ENCODE assay signal across 8 cellular contexts in genomic region chrX:71095555-71095970, GRCh38. TPM values are rescaled to one million over a fixed set of nuclear protein-coding genes. Genes with fewer than 3 reads are reported as not detected.
DNase-seq lines count a peak whose midpoint lies in the region; ATAC-seq and TF ChIP-seq lines count a peak whose summit lies in the region.

TSS of gene FOXO4 (plus strand) at chrX:71095851. CDS start at chrX:71096529, 678 bp downstream.

- no peaks in the 10 kb centered on the region for H3K9me3 Mint-ChIP-seq in Caco-2 (ENCODE audit: unreplicated experiment)

- no peaks in the 10 kb centered on the region for H3K27me3 Mint-ChIP-seq in Caco-2 (ENCODE audit: insufficient read depth, unreplicated experiment)

- H3K27me3 ChIP-seq in Caco-2 (replicated peaks; ENCODE audit: control insufficient read depth, insufficient read depth, low read length) (no peaks in the 10 kb centered on the region), OCI-LY1 (ENCODE audit: insufficient read depth, low read length) (no peaks in the 10 kb centered on the region)

- no peak within 1 kb of the TSS for H2AFZ ChIP-seq in OCI-LY1 (ENCODE audit: low read length)

- H3K4me3 ChIP-seq in Caco-2 (ENCODE audit: low read depth, low read length) (peak within 1 kb of the TSS; percentile 66), OCI-LY1 (ENCODE audit: low read depth, low read length, poor library complexity, severe bottlenecking) (peak within 1 kb of the TSS; percentile 69), epithelial cell of esophagus (ENCODE audit: low read length) (peak within 1 kb of the TSS; percentile 62)

- no peaks in the 10 kb centered on the region for H3F3A ChIP-seq in OCI-LY1 (ENCODE audit: insufficient read depth, low read length)

- H3K4me3 Mint-ChIP-seq in Caco-2 (ENCODE audit: unreplicated experiment) = peak within 1 kb of the TSS; percentile 91

- H3K27ac Mint-ChIP-seq in Caco-2 (ENCODE audit: unreplicated experiment) = peak within 1 kb of the TSS; percentile 57

- H3K4me1 ChIP-seq in Caco-2 (no peaks in the 10 kb centered on the region), OCI-LY1 (ENCODE audit: insufficient read depth, low read length, severe bottlenecking) (peaks cover 16% of the 10 kb centered on the region)

- TF ChIP-seq CTCF in Caco-2 (IDR thresholded peaks at IDR 0.05; ENCODE audit: insufficient read depth in 1 of 2, low read depth in 1 of 2, low read length in 1 of 2, severe bottlenecking in 1 of 2, unreplicated experiment in 1 of 2) = no peak
- no peak for TF ChIP-seq CTCF in OCI-LY1 (IDR thresholded peaks at IDR 0.05; ENCODE audit: low read length)
- no peak for TF ChIP-seq CTCF in epithelial cell of esophagus (IDR thresholded peaks at IDR 0.05; ENCODE audit: insufficient read depth, low read depth, low read length, missing control alignments)

- peak within 1 kb of the TSS; percentile 67 for H3K9ac ChIP-seq in OCI-LY1 (ENCODE audit: low read length)

- peak; percentile 85 for ATAC-seq in GM21447 (IDR thresholded peaks at IDR 0.05; ENCODE audit: unreplicated experiment)

- no peak within 1 kb of the TSS for H3K27ac ChIP-seq in OCI-LY1 (ENCODE audit: low read depth, low read length, poor library complexity, severe bottlenecking)

- DNase-seq in Caco-2 = peak; percentile 87 to 88
- peak; percentile 88 for DNase-seq in HuH-7 (ENCODE audit: low spot score)
- peak; percentile 78 for DNase-seq in activated T-cell treated with anti-CD3 and anti-CD28 coated beads for 1 hour (ENCODE audit: low read depth)
- DNase-seq in epithelial cell of esophagus (ENCODE audit: low read depth) = peak; percentile 83
- DNase-seq in mucosa of gallbladder (ENCODE audit: low spot score) = peak; percentile 92
- DNase-seq in stimulated activated CD8-positive, alpha-beta memory T cell treated with anti-CD3 and anti-CD28 coated beads, Interleukin-4, amount 100 ng/mL, for 24 hours (ENCODE audit: low read depth) = peak; percentile 84

- intact Hi-C loops in Caco-2 (cut with micrococcal nuclease; ENCODE audit: unreplicated experiment) = loop anchor here (10.0 kb wide), 1 partner anchor 101 kb away; no protein-coding TSS in a partner anchor

- peak within 1 kb of the TSS; percentile 72 for H3K4me2 ChIP-seq in OCI-LY1 (ENCODE audit: low read length)

- BruUV-seq in Caco-2 (replicated peaks; lab: Mats Ljungman, UMichigan) = no TSS peak

- no peaks in the 10 kb centered on the region for H4K20me1 ChIP-seq in OCI-LY1 (ENCODE audit: insufficient read depth, low read length)

- CTCF ChIA-PET in Caco-2 (lab: Charles Lee) = interaction anchor here (0.9 kb wide), 1 partner anchor 28 kb away, joined by 3 read pairs; the partner anchor contains the start of gene SNX12

- POLR2A ChIA-PET in Caco-2 (lab: Charles Lee) = no interaction called here

- H3K9me2 ChIP-seq in OCI-LY1 (ENCODE audit: low read depth, low read length) = no peaks in the 10 kb centered on the region

- H3K4me1 Mint-ChIP-seq in Caco-2 (ENCODE audit: low read depth, unreplicated experiment) = no peaks in the 10 kb centered on the region

- no peaks in the 10 kb centered on the region for H3K36me3 Mint-ChIP-seq in Caco-2 (ENCODE audit: insufficient read depth, unreplicated experiment)

- H3K9me3 ChIP-seq in Caco-2 = no peaks in the 10 kb centered on the region
- H3K9me3 ChIP-seq in OCI-LY1 (ENCODE audit: low read length) = no peaks in the 10 kb centered on the region

- no peaks in the 10 kb centered on the region for H3K36me3 ChIP-seq in Caco-2 (ENCODE audit: control insufficient read depth, insufficient read depth, low read length)
- H3K36me3 ChIP-seq in OCI-LY1 (ENCODE audit: insufficient read depth, low read length) = no peaks in the 10 kb centered on the region

- H3K79me2 ChIP-seq in OCI-LY1 (ENCODE audit: insufficient read depth, low read length) = no peaks in the 10 kb centered on the region

RNA-seq across cellular contexts. Expression of gene FOXO4, which starts in this region (rescaled TPM):
- total RNA-seq in Caco-2 (2022) (13.7 and 17.4 TPM in 2 replicates), mucosa of gallbladder (42.3 TPM)
